8 cellular contexts compared by ENCODE assay signal in the genomic region with DNA sequence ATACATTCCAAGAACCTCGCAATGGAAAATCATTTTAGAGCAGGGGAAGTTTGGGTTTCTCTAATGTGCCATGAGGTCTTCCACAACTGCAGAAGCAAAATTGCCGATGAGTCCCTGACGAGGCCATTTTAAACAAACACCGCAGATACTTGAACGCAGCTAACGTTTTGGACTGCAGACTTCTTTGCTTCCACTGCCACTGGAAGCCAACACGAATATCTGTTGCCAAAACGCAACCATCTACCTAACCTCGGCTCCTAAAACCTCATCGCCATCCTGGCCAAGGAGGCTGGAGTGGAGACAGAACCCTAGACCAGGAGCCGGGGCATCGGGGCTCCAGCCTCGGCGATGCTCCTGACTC. TPM values are rescaled to one million over a fixed set of nuclear protein-coding genes. Genes with fewer than 3 reads are reported as not detected.
A peak's percentile ranks its signal among the peaks of the same experiment; 100 is the strongest.
DNase-seq lines count a peak whose midpoint lies in the region; ATAC-seq, FAIRE-seq and TF ChIP-seq lines count a peak whose summit lies in the region.

No MANE protein-coding gene starts in this region.

- TF ChIP-seq RAD21 in liver (IDR thresholded peaks at IDR 0.05), result no peak

- DNase-seq in stimulated activated CD4-positive, alpha-beta T cell treated with anti-CD3 and anti-CD28 coated beads, Interleukin-15, amount 100 ng/mL, for 24 hours, result peak; percentile 23
- no peak for DNase-seq in stimulated activated CD4-positive, alpha-beta T cell treated with anti-CD3 and anti-CD28 coated beads, Interleukin-4, amount 100 ng/mL, for 1 hour
- peak; percentile 38 to 75 for DNase-seq in NCI-H526 (lab: John Stamatoyannopoulos, UW)
- no peak for DNase-seq in breast epithelium (ENCODE audit: low spot score in 2 of 2)
- no peak for DNase-seq in frontal cortex (ENCODE audit: low spot score in 2 of 2)

- intact Hi-C loops in breast epithelium (cut with DNase I; ENCODE audit: low total_unique reads), result no loop called here

- no peak for TF ChIP-seq POLR2A in breast epithelium (IDR thresholded peaks at IDR 0.05)

- no peak for ATAC-seq in GM19023 (IDR thresholded peaks at IDR 0.05; ENCODE audit: unreplicated experiment)

- H3K4me1 ChIP-seq in breast epithelium (no peaks in the 10 kb centered on the region), liver (ENCODE audit: control insufficient read depth in 4 of 4, insufficient read depth in 4 of 4, low read length in 3 of 4) (peaks cover 0 to 33% (median 24%) of the 10 kb centered on the region in 4 donors), thymus (ENCODE audit: control insufficient read depth, insufficient read depth, low read length) (peaks cover 7% of the 10 kb centered on the region)

- no peaks in the 10 kb centered on the region for H3K36me3 ChIP-seq in breast epithelium
- peaks cover 0 to 2% (median under 1%) of the 10 kb centered on the region in 4 donors for H3K36me3 ChIP-seq in liver (ENCODE audit: control insufficient read depth in 4 of 4, insufficient read depth in 3 of 4, low read depth in 1 of 4, low read length in 3 of 4)
- H3K36me3 ChIP-seq in thymus (ENCODE audit: control insufficient read depth, insufficient read depth), result peaks cover 3% of the 10 kb centered on the region

- no peaks in the 10 kb centered on the region for H3K9me3 ChIP-seq in breast epithelium
- H3K9me3 ChIP-seq in liver (ENCODE audit: control insufficient read depth in 4 of 4, low read length in 3 of 4), result no peaks in the 10 kb centered on the region
- no peaks in the 10 kb centered on the region for H3K9me3 ChIP-seq in thymus (ENCODE audit: control insufficient read depth)

- TF ChIP-seq CTCF in breast epithelium (IDR thresholded peaks at IDR 0.05) (no peak), liver (IDR thresholded peaks at IDR 0.05; ENCODE audit: low read depth, low read length, missing input control) (no peak)

- H3K27me3 ChIP-seq in breast epithelium (no peaks in the 10 kb centered on the region), liver (ENCODE audit: control insufficient read depth in 4 of 4, insufficient read depth in 4 of 4, low read length in 3 of 4) (no peaks in the 10 kb centered on the region), thymus (ENCODE audit: control insufficient read depth, insufficient read depth) (no peaks in the 10 kb centered on the region)

- WGBS in liver, result under 1% methylated on average over 14 of the region's 14 CpGs
- WGBS in thymus, result 1% methylated on average over 14 of the region's 14 CpGs

- peak overlapping the region; percentile 3 to 46 for H3K9ac ChIP-seq in liver (ENCODE audit: low read depth in 1 of 2, low read length in 2 of 2)

- H3K4me3 ChIP-seq in breast epithelium, result peak overlapping the region; percentile 74 to 85 (median 76)
- peak overlapping the region; percentile 68 to 85 (median 84) for H3K4me3 ChIP-seq in liver (ENCODE audit: low read depth in 1 of 3, low read length in 3 of 3)
- peak overlapping the region; percentile 90 for H3K4me3 ChIP-seq in thymus (ENCODE audit: low read length)

- no peak for FAIRE-seq in frontal cortex (lab: Jason Lieb, UNC)

- peak overlapping the region; percentile 94 for H3K27ac ChIP-seq in breast epithelium
- peak overlapping the region; percentile 86 to 94 for H3K27ac ChIP-seq in liver (ENCODE audit: low read depth in 1 of 2, low read length in 2 of 2)
- peak overlapping the region; percentile 94 for H3K27ac ChIP-seq in thymus (ENCODE audit: low read depth)

TF ChIP-seq in liver, 16 proteins besides CTCF, POLR2A, EP300 and RAD21:
- TF ChIP-seq TAF1 (conservative IDR thresholded peaks at IDR 0.05) (no peak), FOXA1 (IDR thresholded peaks at IDR 0.05) (no peak), RXRA (IDR thresholded peaks at IDR 0.05) (no peak), GABPA (IDR thresholded peaks at IDR 0.05 in 1 of 2, conservative IDR thresholded peaks at IDR 0.05 in 1 of 2) (no peak), FOXA2 (IDR thresholded peaks at IDR 0.05) (no peak), SP1 (IDR thresholded peaks at IDR 0.05) (no peak), JUND (IDR thresholded peaks at IDR 0.05) (no peak), HNF4A (conservative IDR thresholded peaks at IDR 0.05) (no peak)
- TF ChIP-seq, protein P1, sequence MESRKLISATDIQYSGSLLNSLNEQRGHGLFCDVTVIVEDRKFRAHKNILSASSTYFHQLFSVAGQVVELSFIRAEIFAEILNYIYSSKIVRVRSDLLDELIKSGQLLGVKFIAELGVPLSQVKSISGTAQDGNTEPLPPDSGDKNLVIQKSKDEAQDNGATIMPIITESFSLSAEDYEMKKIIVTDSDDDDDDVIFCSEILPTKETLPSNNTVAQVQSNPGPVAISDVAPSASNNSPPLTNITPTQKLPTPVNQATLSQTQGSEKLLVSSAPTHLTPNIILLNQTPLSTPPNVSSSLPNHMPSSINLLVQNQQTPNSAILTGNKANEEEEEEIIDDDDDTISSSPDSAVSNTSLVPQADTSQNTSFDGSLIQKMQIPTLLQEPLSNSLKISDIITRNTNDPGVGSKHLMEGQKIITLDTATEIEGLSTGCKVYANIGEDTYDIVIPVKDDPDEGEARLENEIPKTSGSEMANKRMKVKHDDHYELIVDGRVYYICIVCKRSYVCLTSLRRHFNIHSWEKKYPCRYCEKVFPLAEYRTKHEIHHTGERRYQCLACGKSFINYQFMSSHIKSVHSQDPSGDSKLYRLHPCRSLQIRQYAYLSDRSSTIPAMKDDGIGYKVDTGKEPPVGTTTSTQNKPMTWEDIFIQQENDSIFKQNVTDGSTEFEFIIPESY (IDR thresholded peaks at IDR 0.05), result no peak
- TF ChIP-seq, protein P2, sequence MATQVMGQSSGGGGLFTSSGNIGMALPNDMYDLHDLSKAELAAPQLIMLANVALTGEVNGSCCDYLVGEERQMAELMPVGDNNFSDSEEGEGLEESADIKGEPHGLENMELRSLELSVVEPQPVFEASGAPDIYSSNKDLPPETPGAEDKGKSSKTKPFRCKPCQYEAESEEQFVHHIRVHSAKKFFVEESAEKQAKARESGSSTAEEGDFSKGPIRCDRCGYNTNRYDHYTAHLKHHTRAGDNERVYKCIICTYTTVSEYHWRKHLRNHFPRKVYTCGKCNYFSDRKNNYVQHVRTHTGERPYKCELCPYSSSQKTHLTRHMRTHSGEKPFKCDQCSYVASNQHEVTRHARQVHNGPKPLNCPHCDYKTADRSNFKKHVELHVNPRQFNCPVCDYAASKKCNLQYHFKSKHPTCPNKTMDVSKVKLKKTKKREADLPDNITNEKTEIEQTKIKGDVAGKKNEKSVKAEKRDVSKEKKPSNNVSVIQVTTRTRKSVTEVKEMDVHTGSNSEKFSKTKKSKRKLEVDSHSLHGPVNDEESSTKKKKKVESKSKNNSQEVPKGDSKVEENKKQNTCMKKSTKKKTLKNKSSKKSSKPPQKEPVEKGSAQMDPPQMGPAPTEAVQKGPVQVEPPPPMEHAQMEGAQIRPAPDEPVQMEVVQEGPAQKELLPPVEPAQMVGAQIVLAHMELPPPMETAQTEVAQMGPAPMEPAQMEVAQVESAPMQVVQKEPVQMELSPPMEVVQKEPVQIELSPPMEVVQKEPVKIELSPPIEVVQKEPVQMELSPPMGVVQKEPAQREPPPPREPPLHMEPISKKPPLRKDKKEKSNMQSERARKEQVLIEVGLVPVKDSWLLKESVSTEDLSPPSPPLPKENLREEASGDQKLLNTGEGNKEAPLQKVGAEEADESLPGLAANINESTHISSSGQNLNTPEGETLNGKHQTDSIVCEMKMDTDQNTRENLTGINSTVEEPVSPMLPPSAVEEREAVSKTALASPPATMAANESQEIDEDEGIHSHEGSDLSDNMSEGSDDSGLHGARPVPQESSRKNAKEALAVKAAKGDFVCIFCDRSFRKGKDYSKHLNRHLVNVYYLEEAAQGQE (IDR thresholded peaks at IDR 0.05), result no peak
- TF ChIP-seq, protein P3, sequence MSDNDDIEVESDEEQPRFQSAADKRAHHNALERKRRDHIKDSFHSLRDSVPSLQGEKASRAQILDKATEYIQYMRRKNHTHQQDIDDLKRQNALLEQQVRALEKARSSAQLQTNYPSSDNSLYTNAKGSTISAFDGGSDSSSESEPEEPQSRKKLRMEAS (IDR thresholded peaks at IDR 0.05), result no peak

RNA-seq across cellular contexts. Expression of a gene that starts 0.5 kb away (rescaled TPM):
- 10 to 100 TPM; 21.4 to 26.5 (median 23.1) TPM for total RNA-seq in breast epithelium
- 10 to 100 TPM; 11.8 to 19.0 TPM for total RNA-seq in liver
- 1 to 10 TPM; 5.8 to 6.6 TPM for polyA plus RNA-seq in liver
- 19.8 TPM for polyA plus RNA-seq in thymus
- total RNA-seq in frontal cortex, result 8.2 TPM

RNA-seq across cellular contexts. Expression of a gene that starts 22.8 kb away (rescaled TPM):
- total RNA-seq in breast epithelium (not detected), liver (under 1 TPM in 1 of 2 donors, not detected in 1; 0.14 TPM), frontal cortex (not detected)
- polyA plus RNA-seq in liver (not detected), thymus (0.16 TPM)

RNA-seq across cellular contexts. Expression of a gene that starts 40.3 kb away (rescaled TPM):
- total RNA-seq in breast epithelium (10 to 100 TPM; 36.8 to 41.6 (median 41.6) TPM), liver (10 to 100 TPM; 18.1 to 20.3 TPM), frontal cortex (9.8 TPM)
- polyA plus RNA-seq in liver (10 to 100 TPM; 13.2 to 14.0 TPM), thymus (28.0 TPM)

Comparison
In these comparisons a context has a peak if more than half of its experiments do, and no peak if none do; other contexts are left out.
1. DNase-seq: peak in stimulated activated CD4-positive, alpha-beta T cell treated with anti-CD3 and anti-CD28 coated beads, Interleukin-15, amount 100 ng/mL, for 24 hours (single experiment) and NCI-H526 (2 of 2); none in stimulated activated CD4-positive, alpha-beta T cell treated with anti-CD3 and anti-CD28 coated beads, Interleukin-4, amount 100 ng/mL, for 1 hour (single experiment), breast epithelium (0 of 2) and frontal cortex (0 of 2).
2. Peak in every context shown above with its lines, with median percentiles within 50 percentile points of each other: H3K27ac ChIP-seq and H3K4me3 ChIP-seq.